23 cellular contexts compared by ENCODE assay signal in genomic region chr2:56025469-56026193, GRCh38.
DNase-seq lines count a peak whose midpoint lies in the region; ATAC-seq, FAIRE-seq and TF ChIP-seq lines count a peak whose summit lies in the region.
"Had no signal": no experiment of that assay in that cellular context is flagged by ENCODE, and none has a peak within 500 bp of the region (broad histone marks: within the 10 kb centered on the region; RNA-seq: fewer than 3 reads in every experiment).

No MANE protein-coding gene starts in this region.

- H3K4me1 ChIP-seq in PC-3 (ENCODE audit: insufficient read depth, low read length): peaks cover 19% of the 10 kb centered on the region
- H3K4me1 ChIP-seq: Caco-2 had no signal

- H3K27me3 Mint-ChIP-seq in activated CD4-positive, alpha-beta memory T cell treated with anti-CD3 and anti-CD28 coated beads for 36 hours: no peaks in the 10 kb centered on the region
- H3K27me3 Mint-ChIP-seq: CD4-positive, CD25-positive, alpha-beta regulatory T cell had no signal

- no TSS peak for BruUV-seq in PC-3 (replicated peaks; lab: Mats Ljungman, UMichigan)

- no peak for FAIRE-seq in bronchial epithelial cell (lab: Jason Lieb, UNC)
- FAIRE-seq: D721Med, G401.6, GM12891, GM18507, HTR-8/SVneo had no signal

- H3K27me3 ChIP-seq in PC-3 (ENCODE audit: low read length) (no peaks in the 10 kb centered on the region), bronchial epithelial cell (ENCODE audit: control insufficient read depth, insufficient read depth, low read length) (no peaks in the 10 kb centered on the region)
- H3K27me3 ChIP-seq: BE2C had no signal

- no peaks in the 10 kb centered on the region for H3K79me2 ChIP-seq in PC-3 (ENCODE audit: low read length)

- DNase-seq in PC-3 (peak; percentile 84), bronchial epithelial cell (ENCODE audit: low read depth) (peak; percentile 15), epithelial cell of esophagus (ENCODE audit: low read depth) (peak; percentile 13), lung microvascular endothelial cell (ENCODE audit: low read depth in 2 of 2) (peak; percentile 13 to 16)
- DNase-seq in activated CD4-positive, alpha-beta memory T cell treated with anti-CD3 and anti-CD28 coated beads for 36 hours: no peak
- DNase-seq: ACHN; BE2C; C1 segment of cervical spinal cord; Caco-2; CD4-positive, CD25-positive, alpha-beta regulatory T cell; GOT3; H7; HFFc6; IMR-90 had no signal

- ATAC-seq in PC-3 (peak; percentile 89), GM18502 (IDR thresholded peaks at IDR 0.05; ENCODE audit: poor library complexity, unreplicated experiment) (no peak), GM19395 (IDR thresholded peaks at IDR 0.05; ENCODE audit: unreplicated experiment) (no peak), HG02678 (IDR thresholded peaks at IDR 0.05; ENCODE audit: unreplicated experiment) (no peak)
- ATAC-seq: HCT116 had no signal

- POLR2A ChIA-PET in PC-3 (lab: Charles Lee; ENCODE audit: unreplicated experiment): no interaction called here
- POLR2A ChIA-PET in activated CD4-positive, alpha-beta memory T cell treated with anti-CD3 and anti-CD28 coated beads for 36 hours (lab: Charles Lee): no interaction called here

- H3K36me3 Mint-ChIP-seq in activated CD4-positive, alpha-beta memory T cell treated with anti-CD3 and anti-CD28 coated beads for 36 hours: no peaks in the 10 kb centered on the region
- H3K36me3 Mint-ChIP-seq: CD4-positive, CD25-positive, alpha-beta regulatory T cell had no signal

- H3K9ac ChIP-seq in PC-3 (ENCODE audit: low read length): no peak overlapping the region

- no peak overlapping the region for H3K4me3 ChIP-seq in PC-3 (ENCODE audit: low read length)
- H3K4me3 ChIP-seq in bronchial epithelial cell (ENCODE audit: low read depth, low read length): no peak overlapping the region
- no peak overlapping the region for H3K4me3 ChIP-seq in epithelial cell of esophagus (ENCODE audit: low read length)

- H3K4me1 Mint-ChIP-seq in activated CD4-positive, alpha-beta memory T cell treated with anti-CD3 and anti-CD28 coated beads for 36 hours (ENCODE audit: low read depth): no peaks in the 10 kb centered on the region
- H3K4me1 Mint-ChIP-seq: CD4-positive, CD25-positive, alpha-beta regulatory T cell had no signal

- no peaks in the 10 kb centered on the region for H4K20me1 ChIP-seq in PC-3 (ENCODE audit: low read length)

- no peak overlapping the region for H3K4me3 Mint-ChIP-seq in activated CD4-positive, alpha-beta memory T cell treated with anti-CD3 and anti-CD28 coated beads for 36 hours
- H3K4me3 Mint-ChIP-seq: HFFc6 had no signal

- no peaks in the 10 kb centered on the region for H3K9me3 Mint-ChIP-seq in activated CD4-positive, alpha-beta memory T cell treated with anti-CD3 and anti-CD28 coated beads for 36 hours
- H3K9me3 Mint-ChIP-seq: HFFc6 had no signal

- H3K27ac ChIP-seq in PC-3 (ENCODE audit: low read length): no peak overlapping the region

- H2AFZ ChIP-seq in PC-3 (ENCODE audit: low read length): no peak overlapping the region

- H3K36me3 ChIP-seq in PC-3 (ENCODE audit: low read depth, low read length): no peaks in the 10 kb centered on the region
- H3K36me3 ChIP-seq in bronchial epithelial cell (ENCODE audit: control insufficient read depth, insufficient read depth, low read length): no peaks in the 10 kb centered on the region
- H3K36me3 ChIP-seq: BE2C had no signal

- TF ChIP-seq CTCF in PC-3 (conservative IDR thresholded peaks at IDR 0.05; ENCODE audit: low read depth, low read length): no peak
- TF ChIP-seq CTCF in bronchial epithelial cell (IDR thresholded peaks at IDR 0.05; ENCODE audit: insufficient read depth, low read length, severe bottlenecking): no peak
- TF ChIP-seq CTCF in epithelial cell of esophagus (IDR thresholded peaks at IDR 0.05; ENCODE audit: insufficient read depth, low read depth, low read length, missing control alignments): no peak

- H3K9me2 ChIP-seq in PC-3 (replicated peaks; ENCODE audit: low read length): no peaks in the 10 kb centered on the region

- no peaks in the 10 kb centered on the region for H3F3A ChIP-seq in PC-3 (ENCODE audit: low read length, unreplicated experiment)

- CTCF ChIA-PET in PC-3 (lab: Charles Lee): no interaction called here
- CTCF ChIA-PET in activated CD4-positive, alpha-beta memory T cell treated with anti-CD3 and anti-CD28 coated beads for 36 hours (lab: Charles Lee): no interaction called here

- no peaks in the 10 kb centered on the region for H3K9me3 ChIP-seq in PC-3 (ENCODE audit: low read length)
- H3K9me3 ChIP-seq: BE2C, Caco-2 had no signal

- H3K27ac Mint-ChIP-seq in activated CD4-positive, alpha-beta memory T cell treated with anti-CD3 and anti-CD28 coated beads for 36 hours: no peak overlapping the region
- H3K27ac Mint-ChIP-seq: CD4-positive, CD25-positive, alpha-beta regulatory T cell; HFFc6 had no signal

- H3K4me2 ChIP-seq in PC-3 (ENCODE audit: low read length): peak overlapping the region; percentile 29

- intact Hi-C loops in PC-3 (cut with micrococcal nuclease): no loop called here
- intact Hi-C loops in activated CD4-positive, alpha-beta memory T cell treated with anti-CD3 and anti-CD28 coated beads for 36 hours (cut with micrococcal nuclease): no loop called here
